ENCODE assay signal across 13 cellular contexts in the genomic region with DNA sequence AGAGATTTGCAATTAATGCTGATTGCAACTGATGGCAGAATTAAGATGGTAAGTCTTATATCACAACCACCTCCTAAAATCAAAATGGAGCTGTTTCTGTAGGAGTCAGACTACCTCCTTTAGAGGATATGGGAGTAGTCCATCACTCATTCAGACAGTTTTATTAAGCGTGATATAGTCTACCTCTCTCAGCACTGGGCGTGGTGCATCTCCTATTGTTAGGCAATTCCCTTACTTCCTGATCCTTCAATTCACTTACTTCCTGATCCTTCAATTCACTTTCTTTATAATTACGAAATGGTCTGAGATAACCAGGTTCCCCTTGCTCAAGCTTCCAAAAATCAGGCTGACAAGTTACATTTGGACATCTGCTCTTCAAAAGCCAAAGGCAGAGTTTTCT. TPM values are rescaled to one million over a fixed set of nuclear protein-coding genes. Genes with fewer than 3 reads are reported as not detected.
DNase-seq lines count a peak whose midpoint lies in the region; ATAC-seq and TF ChIP-seq lines count a peak whose summit lies in the region.
"Had no signal": no experiment of that assay in that cellular context is flagged by ENCODE, and none has a peak within 500 bp of the region (broad histone marks: within the 10 kb centered on the region; RNA-seq: fewer than 3 reads in every experiment).

No MANE protein-coding gene starts in this region.

- H3K27me3 ChIP-seq in Peyer's patch: no peaks in the 10 kb centered on the region
- no peaks in the 10 kb centered on the region for H3K27me3 ChIP-seq in hepatocyte
- H3K27me3 ChIP-seq in upper lobe of left lung: no peaks in the 10 kb centered on the region

- H3K4me1 ChIP-seq in Peyer's patch (peaks cover 0 to 48% (median under 1%) of the 10 kb centered on the region in 4 donors), hepatocyte (ENCODE audit: insufficient read depth) (peaks cover 19% of the 10 kb centered on the region), upper lobe of left lung (peaks cover 39 to 55% (median 47%) of the 10 kb centered on the region in 4 donors)

- peaks cover 74% of the 10 kb centered on the region for H3K79me2 ChIP-seq in hepatocyte

- H3K27ac ChIP-seq in Peyer's patch: peak overlapping the region in 3 of 4 donors; percentile 54 to 81 (median 68)
- peak overlapping the region; percentile 76 for H3K27ac ChIP-seq in hepatocyte
- H3K27ac ChIP-seq in upper lobe of left lung: peak overlapping the region; percentile 17 to 64 (median 50)

- H3K4me3 ChIP-seq in Peyer's patch: no peak overlapping the region
- no peak overlapping the region for H3K4me3 ChIP-seq in hepatocyte
- no peak overlapping the region for H3K4me3 ChIP-seq in upper lobe of left lung

- H2AFZ ChIP-seq in hepatocyte: no peak overlapping the region

- WGBS in hepatocyte (ENCODE audit: low lambda C conversion rate, missing lambda C conversion rate): 60% methylated on average over 3 of the region's 3 CpGs
- whole genome bisulfite sequencing in upper lobe of left lung, 2 donors: 20 to 38% methylated on average over 3 of the region's 3 CpGs

- no peaks in the 10 kb centered on the region for H3K9me2 ChIP-seq in hepatocyte (replicated peaks; ENCODE audit: insufficient read depth)

- H3K4me2 ChIP-seq in hepatocyte: no peak overlapping the region

- TF ChIP-seq POLR2A in Peyer's patch (IDR thresholded peaks at IDR 0.05) (no peak), upper lobe of left lung (IDR thresholded peaks at IDR 0.05) (no peak)

- ATAC-seq in upper lobe of left lung (ENCODE audit: low FRiP score in 2 of 2): peak in 1 of 2 donors; percentile 67
- ATAC-seq in HG03135 (IDR thresholded peaks at IDR 0.05; ENCODE audit: unreplicated experiment): no peak

- H3K36me3 ChIP-seq in Peyer's patch (no peaks in the 10 kb centered on the region), hepatocyte (replicated peaks; ENCODE audit: insufficient read depth, low read depth) (no peaks in the 10 kb centered on the region), upper lobe of left lung (no peaks in the 10 kb centered on the region)

- peak in 1 of 4 donors; percentile 33 for TF ChIP-seq EP300 in upper lobe of left lung (IDR thresholded peaks at IDR 0.05)

- in situ Hi-C loops in KBM-7 (cut with MboI; ENCODE audit: low pct_unique_long_range_greater_than_20kb, low sequenced_read_pairs): no loop called here
- in situ Hi-C loops in ACHN (cut with HindIII; ENCODE audit: low pct_ligation_motif_present, low pct_unique_long_range_greater_than_20kb, low sequenced_read_pairs): no loop called here

- H3K9me3 ChIP-seq in Peyer's patch: no peaks in the 10 kb centered on the region
- no peaks in the 10 kb centered on the region for H3K9me3 ChIP-seq in hepatocyte (ENCODE audit: low read depth)
- no peaks in the 10 kb centered on the region for H3K9me3 ChIP-seq in upper lobe of left lung

- peak; percentile 24 for DNase-seq in KBM-7
- DNase-seq in Peyer's patch: peak in 1 of 3 donors; percentile 81
- peak; percentile 32 for DNase-seq in hepatocyte (ENCODE audit: low spot score)
- DNase-seq in upper lobe of left lung: peak in 1 of 2 donors; percentile 59
- no peak for DNase-seq in NCI-H1105 (lab: John Stamatoyannopoulos, UW)
- no peak for DNase-seq in ACHN
- DNase-seq: activated T-cell treated with anti-CD3 and anti-CD28 coated beads, Interleukin-2, amount 50 U/mL, for 48 hours; GDM1; hypothalamus; NCI-H446; T-helper 9 cell had no signal

- no peak for TF ChIP-seq CTCF in Peyer's patch (IDR thresholded peaks at IDR 0.05)
- no peak for TF ChIP-seq CTCF in hepatocyte (IDR thresholded peaks at IDR 0.05; ENCODE audit: poor library complexity)
- TF ChIP-seq CTCF in upper lobe of left lung (IDR thresholded peaks at IDR 0.05): no peak

- H4K20me1 ChIP-seq in hepatocyte (ENCODE audit: insufficient read depth, poor library complexity, severe bottlenecking): no peaks in the 10 kb centered on the region

RNA-seq across cellular contexts. Expression of a gene that starts 31.9 kb away (rescaled TPM):
- 100 to 1,000 TPM in 2 of 4 donors, 10 to 100 TPM in 2; 97.3 to 115 (median 103) TPM for total RNA-seq in Peyer's patch
- total RNA-seq in hepatocyte: 36.5 and 38.4 TPM in 2 replicates
- 7.9 TPM in 2 replicates for polyA plus RNA-seq in hepatocyte
- 10 to 100 TPM; 19.6 to 36.5 (median 26.0) TPM for total RNA-seq in upper lobe of left lung
- polyA plus RNA-seq: neural cell had no signal

Comparison
In these comparisons a context has a peak if more than half of its experiments do, and no peak if none do; other contexts are left out.
1. DNase-seq: peak in KBM-7 (single experiment) and hepatocyte (single experiment); none in NCI-H1105 (single experiment) and ACHN (single experiment).
2. Peak in every context shown above with its lines, with median percentiles within 50 percentile points of each other: H3K27ac ChIP-seq.